ENCODE assay signal across 9 cellular contexts in genomic region chrX:24619647-24620046, GRCh38. TPM values are rescaled to one million over a fixed set of nuclear protein-coding genes. Genes with fewer than 3 reads are reported as not detected.
DNase-seq lines count a peak whose midpoint lies in the region; ATAC-seq and TF ChIP-seq lines count a peak whose summit lies in the region.
"Had no signal": no experiment of that assay in that cellular context is flagged by ENCODE, and none has a peak within 500 bp of the region (broad histone marks: within the 10 kb centered on the region; RNA-seq: fewer than 3 reads in every experiment).

No MANE protein-coding gene starts in this region.

- H2BK15ac ChIP-seq in H9 (ENCODE audit: low read depth, low read length), result no peak overlapping the region

- no peak overlapping the region for H4K91ac ChIP-seq in H9 (ENCODE audit: insufficient read length, low read depth, low read length)

- no peak overlapping the region for H3K4me3 Mint-ChIP-seq in H9

- H3K27ac ChIP-seq in H9 (ENCODE audit: insufficient read length, low read depth, low read length), result no peak overlapping the region
- H3K27ac ChIP-seq: skin epidermis had no signal

- no peaks in the 10 kb centered on the region for H3K9me3 ChIP-seq in H9 (ENCODE audit: control insufficient read depth, low read depth, low read length)

- peaks cover 2% of the 10 kb centered on the region for H3K79me1 ChIP-seq in H9 (ENCODE audit: insufficient read depth, low read depth, low read length, poor library complexity, severe bottlenecking)

- H3K9ac ChIP-seq in H9 (ENCODE audit: extremely low read depth, insufficient read length, low read length), result no peak overlapping the region

- no peak overlapping the region for H2AK5ac ChIP-seq in H9 (ENCODE audit: insufficient read length, low read length)

- H3K36me3 Mint-ChIP-seq in H9 (ENCODE audit: insufficient read depth in 1 of 3, low read depth in 3 of 3), result peaks cover 4 to 8% (median 5%) of the 10 kb centered on the region in 3 experiments; a peak in 5 of 7 replicates

- no CpG with 5 or more reads among the region's 5 CpGs for WGBS in H9 (ENCODE audit: extremely low coverage, insufficient read length, low lambda C conversion rate)

- no peaks in the 10 kb centered on the region for H3K27me3 Mint-ChIP-seq in H9 (ENCODE audit: low read depth)

- no peak overlapping the region for H2BK120ac ChIP-seq in H9 (ENCODE audit: low read depth, low read length, poor library complexity, severe bottlenecking)

- H3K27me3 ChIP-seq in H9 (ENCODE audit: insufficient read depth, low read length), result no peaks in the 10 kb centered on the region

- H3T11ph ChIP-seq in H9 (ENCODE audit: low read length), result no peak overlapping the region

- no peak overlapping the region for H3K4ac ChIP-seq in H9 (ENCODE audit: low read depth, low read length)

- TF ChIP-seq CTCF in H9 (conservative IDR thresholded peaks at IDR 0.05), result no peak

- H3K23me2 ChIP-seq in H9 (ENCODE audit: insufficient read length, low read depth, low read length, poor library complexity, severe bottlenecking), result no peaks in the 10 kb centered on the region

- no peak for ATAC-seq in HG03521 (IDR thresholded peaks at IDR 0.05; ENCODE audit: unreplicated experiment)

- no peak overlapping the region for H2BK12ac ChIP-seq in H9 (ENCODE audit: insufficient read length, low read depth, low read length)

- no peak overlapping the region for H2AFZ ChIP-seq in H9 (ENCODE audit: low read length)

- H3K14ac ChIP-seq in H9 (ENCODE audit: insufficient read depth, low read length), result no peak overlapping the region

- H3K27ac Mint-ChIP-seq in H9, result peak overlapping the region in 1 of 3 experiments; percentile 49; a peak in 1 of 7 replicates

- DNase-seq in EL (peak; percentile 62), NCI-H2107 treated with DMSO at 0.1 percent for 48 hours (lab: John Stamatoyannopoulos, UW; ENCODE audit: unreplicated experiment) (peak; percentile 90), cerebellar cortex (ENCODE audit: low spot score) (peak; percentile 1), putamen (ENCODE audit: low spot score) (peak; percentile 18), OCI-M2 (lab: John Stamatoyannopoulos, UW; ENCODE audit: unreplicated experiment) (no peak), H9 (no peak)
- DNase-seq: activated naive CD4-positive, alpha-beta T cell treated with Interleukin-2 at 50 U/mL for 16 hours had no signal

- H3K23ac ChIP-seq in H9 (ENCODE audit: insufficient read length, low read depth, low read length), result no peak overlapping the region

- H4K5ac ChIP-seq in H9 (ENCODE audit: insufficient read length, low read depth, low read length), result no peak overlapping the region

- H3K56ac ChIP-seq in H9 (ENCODE audit: insufficient read length, low read depth, low read length), result no peak overlapping the region

- peaks cover 11 to 12% of the 10 kb centered on the region in 2 experiments for H3K4me1 Mint-ChIP-seq in H9

- no peaks in the 10 kb centered on the region for H3K4me1 ChIP-seq in H9 (ENCODE audit: insufficient read depth, low read length)

- H2BK5ac ChIP-seq in H9 (ENCODE audit: insufficient read length, low read length), result no peak overlapping the region

- no peak overlapping the region for H3K18ac ChIP-seq in H9 (ENCODE audit: insufficient read length, low read depth, low read length)

- H4K20me1 ChIP-seq in H9 (ENCODE audit: control insufficient read depth, insufficient read depth, insufficient read length), result no peaks in the 10 kb centered on the region

- no peak overlapping the region for H2BK20ac ChIP-seq in H9 (ENCODE audit: low read depth, low read length, poor library complexity, severe bottlenecking)

- peaks cover 3% of the 10 kb centered on the region; the same call in 1 of the 2 replicates for H3K79me2 ChIP-seq in H9 (ENCODE audit: insufficient read depth, low read length)

- no peaks in the 10 kb centered on the region for H3K9me3 Mint-ChIP-seq in H9

- no peak overlapping the region for H3K4me2 ChIP-seq in H9 (ENCODE audit: insufficient read depth, insufficient read length, low read length)

- H4K8ac ChIP-seq in H9 (replicated peaks; ENCODE audit: insufficient read length, low read depth, low read length), result no peak overlapping the region

RNA-seq across cellular contexts. Expression of gene PCYT1B, which starts 27.5 kb away (rescaled TPM):
- total RNA-seq in H9 (2021), result 27.4 and 29.1 TPM in 2 replicates

Comparison
In these comparisons a context has a peak if more than half of its experiments do, and no peak if none do; other contexts are left out.
1. DNase-seq: peak in EL (single experiment), NCI-H2107 treated with DMSO at 0.1 percent for 48 hours (single experiment), cerebellar cortex (single experiment) and putamen (single experiment); none in OCI-M2 (single experiment) and H9 (single experiment).